19 cellular contexts compared by ENCODE assay signal in genomic region chr6:100808638-100809275, GRCh38.
DNase-seq lines count a peak whose midpoint lies in the region; ATAC-seq, FAIRE-seq and TF ChIP-seq lines count a peak whose summit lies in the region.
"Had no signal": no experiment of that assay in that cellular context is flagged by ENCODE, and none has a peak within 500 bp of the region (broad histone marks: within the 10 kb centered on the region; RNA-seq: fewer than 3 reads in every experiment).

No MANE protein-coding gene starts in this region.

- no peaks in the 10 kb centered on the region for H3K27me3 Mint-ChIP-seq in stimulated activated naive B cell treated with anti-CD40 and anti-IgM and Interleukin-4, amounts not matched to agents 10 μg/mL and 1 μg/mL and 100 μg/mL, for 72 hours

- H3K36me3 ChIP-seq in K562 (ENCODE audit: control insufficient read depth, insufficient read depth, low read length): peaks cover 8% of the 10 kb centered on the region; the same call in 2 of the 3 replicates

- no peak overlapping the region for H3K4me3 Mint-ChIP-seq in stimulated activated naive B cell treated with anti-CD40 and anti-IgM and Interleukin-4, amounts not matched to agents 10 μg/mL and 1 μg/mL and 100 μg/mL, for 72 hours
- H3K4me3 Mint-ChIP-seq: T-helper 1 cell treated with Interleukin-12 subunit alpha and Interleukin-12 subunit beta and Interleukin-4 antibody, amounts not matched to agents 30 μg/mL and 1 μg/mL, for 36 hours had no signal

- no peaks in the 10 kb centered on the region for H3K27me3 ChIP-seq in K562 (ENCODE audit: control insufficient read depth in 2 of 2, insufficient read depth in 2 of 2, low read length in 2 of 2)

- intact Hi-C loops in K562 (cut with micrococcal nuclease): no loop called here

- H3K27ac Mint-ChIP-seq in stimulated activated naive B cell treated with anti-CD40 and anti-IgM and Interleukin-4, amounts not matched to agents 10 μg/mL and 1 μg/mL and 100 μg/mL, for 72 hours: no peak overlapping the region
- H3K27ac Mint-ChIP-seq: T-helper 1 cell treated with Interleukin-12 subunit alpha and Interleukin-12 subunit beta and Interleukin-4 antibody, amounts not matched to agents 30 μg/mL and 1 μg/mL, for 36 hours had no signal

- no peaks in the 10 kb centered on the region for H4K20me1 ChIP-seq in K562 (replicated peaks; ENCODE audit: control insufficient read depth, insufficient read depth, low read length)

- ATAC-seq in K562: peak; percentile 57; the same call in 2 of the 3 replicates
- no peak for ATAC-seq in stimulated activated naive B cell treated with anti-CD40 and anti-IgM and Interleukin-4, amounts not matched to agents 10 μg/mL and 1 μg/mL and 100 μg/mL, for 72 hours (replicated peaks)
- ATAC-seq: right cardiac atrium, Right ventricle myocardium inferior had no signal

- H3K9ac ChIP-seq in K562 (ENCODE audit: insufficient read depth in 1 of 2, low read depth in 2 of 2, low read length in 2 of 2): no peak overlapping the region

- WGBS in K562 (ENCODE audit: insufficient coverage, low coverage, missing lambda C conversion rate): 83% methylated on average over 3 of the region's 3 CpGs

- FAIRE-seq in K562 (lab: Jason Lieb, UNC): no peak

- BruUV-seq in K562 (replicated peaks; lab: Mats Ljungman, UMichigan): no TSS peak

- no peak for TF ChIP-seq RAD21 in K562 (CRISPR knock-in tag; conservative IDR thresholded peaks at IDR 0.05 in 1 of 2, IDR thresholded peaks at IDR 0.05 in 1 of 2)

- POLR2A ChIA-PET in K562 (lab: Yijun Ruan, JAX): no interaction called here

- peaks cover 24% of the 10 kb centered on the region for H3K79me2 ChIP-seq in K562 (ENCODE audit: control insufficient read depth, insufficient read depth, low read length)

- no peaks in the 10 kb centered on the region for H3K9me3 ChIP-seq in K562 (replicated peaks; ENCODE audit: control insufficient read depth, insufficient read depth, low read depth, low read length)

- no peak overlapping the region for H3K4me2 ChIP-seq in K562 (ENCODE audit: insufficient read depth, low read length)

- peaks cover 19 to 27% of the 10 kb centered on the region in 2 donors for H3K36me3 Mint-ChIP-seq in stimulated activated naive B cell treated with anti-CD40 and anti-IgM and Interleukin-4, amounts not matched to agents 10 μg/mL and 1 μg/mL and 100 μg/mL, for 72 hours

- TF ChIP-seq CTCF in AG10803 (conservative IDR thresholded peaks at IDR 0.05; ENCODE audit: low read length): no peak
- no peak for TF ChIP-seq CTCF in K562 (IDR thresholded peaks at IDR 0.05 in 2 of 3, conservative IDR thresholded peaks at IDR 0.05 in 1 of 3; ENCODE audit: insufficient read depth in 2 of 3, low read depth in 1 of 3, low read length in 3 of 3)

- H3K27ac ChIP-seq in K562 (ENCODE audit: extremely low read depth, low read depth, low read length): no peak overlapping the region

- H3K9me1 ChIP-seq in K562 (ENCODE audit: control insufficient read depth, insufficient read depth, low read length): no peaks in the 10 kb centered on the region

- TF ChIP-seq EP300 in K562 (IDR thresholded peaks at IDR 0.05; ENCODE audit: low read length): no peak

- H3K4me3 ChIP-seq in AG10803 (ENCODE audit: low read length): no peak overlapping the region
- H3K4me3 ChIP-seq in K562: no peak overlapping the region

- peak; percentile 19 for DNase-seq in AG10803 (ENCODE audit: low read depth)
- peak; percentile 66 for DNase-seq in M059J (ENCODE audit: low read depth)
- DNase-seq in K562 (ENCODE audit: extremely low read depth in 1 of 4, low spot score in 3 of 4): no peak
- DNase-seq in kidney glomerular epithelial cell (lab: John Stamatoyannopoulos, UW): peak; percentile 47
- no peak for DNase-seq in stimulated activated naive B cell treated with anti-CD40 and anti-IgM and Interleukin-4, amounts not matched to agents 10 μg/mL and 1 μg/mL and 100 μg/mL, for 72 hours
- no peak for DNase-seq in NCI-H1930 (lab: John Stamatoyannopoulos, UW)
- no peak for DNase-seq in NK-92 treated with Interleukin-12 subunit alpha and Interleukin-12 subunit beta, amount 100 ng/mL, for 24 hours (lab: John Stamatoyannopoulos, UW)
- DNase-seq in cortex of kidney (lab: John Stamatoyannopoulos, UW): no peak
- DNase-seq: activated CD4-positive, CD25-positive, alpha-beta regulatory T cell; activated effector memory CD4-positive, alpha-beta T cell treated with anti-CD3 and anti-CD28 coated beads, Interleukin-2, amount 50 U/mL, for 16 hours; aorta; dermis blood vessel endothelial cell; GF-D8; kidney; NCI-H82; right cardiac atrium; stimulated activated CD4-positive, alpha-beta T cell treated with anti-CD3 and anti-CD28 coated beads, Interleukin-2, amount 100 ng/mL, for 24 hours had no signal

- H3K4me1 ChIP-seq in K562 (replicated peaks in 1 of 2; ENCODE audit: control insufficient read depth in 2 of 2, insufficient read depth in 2 of 2, low read length in 2 of 2): no peaks in the 10 kb centered on the region; a peak in 2 of 5 replicates

- peaks cover 0 to 2% of the 10 kb centered on the region in 2 donors for H3K9me3 Mint-ChIP-seq in stimulated activated naive B cell treated with anti-CD40 and anti-IgM and Interleukin-4, amounts not matched to agents 10 μg/mL and 1 μg/mL and 100 μg/mL, for 72 hours
- H3K9me3 Mint-ChIP-seq: T-helper 1 cell treated with Interleukin-12 subunit alpha and Interleukin-12 subunit beta and Interleukin-4 antibody, amounts not matched to agents 30 μg/mL and 1 μg/mL, for 36 hours had no signal

- no peak for TF ChIP-seq POLR2A in K562 (conservative IDR thresholded peaks at IDR 0.05)

- CTCF ChIA-PET in K562 (lab: Yijun Ruan, JAX; ENCODE audit: low intra/inter-chr PET ratio): no interaction called here

- no peak overlapping the region for H2AFZ ChIP-seq in K562 (ENCODE audit: low read depth, low read length)

- H3K4me1 Mint-ChIP-seq in stimulated activated naive B cell treated with anti-CD40 and anti-IgM and Interleukin-4, amounts not matched to agents 10 μg/mL and 1 μg/mL and 100 μg/mL, for 72 hours: peaks cover 15 to 17% of the 10 kb centered on the region in 2 donors

- in situ Hi-C loops in K562 (cut with MboI): no loop called here

TF ChIP-seq in K562, 482 proteins besides CTCF, POLR2A, EP300 and RAD21:
- TF ChIP-seq CTCFL (IDR thresholded peaks at IDR 0.05; ENCODE audit: borderline replicate concordance, insufficient read depth, low read depth, low read length, poor library complexity, severe bottlenecking) (no peak), RBBP5 (IDR thresholded peaks at IDR 0.05; ENCODE audit: borderline replicate concordance, insufficient read depth, low read length, poor library complexity, severe bottlenecking) (no peak), ZFX (CRISPR knock-in tag; IDR thresholded peaks at IDR 0.05) (no peak), HDAC2 (IDR thresholded peaks at IDR 0.05) (no peak)

Comparison
In these comparisons a context has a peak if more than half of its experiments do, and no peak if none do; other contexts are left out.
1. DNase-seq: peak in AG10803 (single experiment), M059J (single experiment) and kidney glomerular epithelial cell (single experiment); none in K562 (0 of 4), stimulated activated naive B cell treated with anti-CD40 and anti-IgM and Interleukin-4, amounts not matched to agents 10 μg/mL and 1 μg/mL and 100 μg/mL, for 72 hours (single experiment), NCI-H1930 (0 of 2), NK-92 treated with Interleukin-12 subunit alpha and Interleukin-12 subunit beta, amount 100 ng/mL, for 24 hours (single experiment) and cortex of kidney (single experiment).